In genomic region chr2:9206991-9207640, GRCh38 we compare ENCODE assay signal across 8 cellular contexts. TPM values are rescaled to one million over a fixed set of nuclear protein-coding genes. Genes with fewer than 3 reads are reported as not detected.
DNase-seq lines count a peak whose midpoint lies in the region; ATAC-seq and TF ChIP-seq lines count a peak whose summit lies in the region.

No MANE protein-coding gene starts in this region.

- intact Hi-C loops in left lung (cut with DNase I): loop anchor here in 1 of 2 donors (5.0 kb wide), 1 partner anchor 125 kb away; no protein-coding TSS in a partner anchor

- H3K4me3 ChIP-seq in Loucy (ENCODE audit: low read length, poor library complexity, severe bottlenecking): peak overlapping the region; percentile 91
- H3K4me3 ChIP-seq in cardiac fibroblast (replicated peaks in 1 of 2; ENCODE audit: low read depth in 2 of 2, low read length in 2 of 2): peak overlapping the region; percentile 84 to 89
- H3K4me3 ChIP-seq in left lung: peak overlapping the region; percentile 66 to 85

- H3K27me3 ChIP-seq in Loucy (ENCODE audit: insufficient read depth, low read length, poor library complexity, severe bottlenecking) (no peaks in the 10 kb centered on the region), left lung (peaks cover 0 to 39% of the 10 kb centered on the region in 2 donors)

- H2AFZ ChIP-seq in Loucy (ENCODE audit: low read length): peak overlapping the region; percentile 84

- no peaks in the 10 kb centered on the region for H3F3A ChIP-seq in Loucy (ENCODE audit: low read depth)

- peaks cover 21% of the 10 kb centered on the region for H4K20me1 ChIP-seq in Loucy (ENCODE audit: insufficient read depth, low read length, poor library complexity, severe bottlenecking)

- H3K9me2 ChIP-seq in Loucy (replicated peaks; ENCODE audit: low read depth, low read length): no peaks in the 10 kb centered on the region

- DNase-seq in AG08396 (ENCODE audit: low spot score) (peak; percentile 33), cardiac fibroblast (ENCODE audit: low read depth in 2 of 2) (peak in 1 of 2 donors; percentile 40), left lung (peak in 1 of 2 donors; percentile 83), substantia nigra (lab: John Stamatoyannopoulos, UW) (peak in 13 of 49 donors; percentile 20 to 60 (median 40)), mucosa of gallbladder (ENCODE audit: low spot score) (no peak), occipital lobe (lab: John Stamatoyannopoulos, UW) (no peak)

- H3K79me2 ChIP-seq in Loucy (ENCODE audit: insufficient read depth, low read length): peaks cover 46% of the 10 kb centered on the region

- peaks cover 32% of the 10 kb centered on the region for H3K4me1 ChIP-seq in Loucy (ENCODE audit: insufficient read depth, low read length, poor library complexity, severe bottlenecking)
- peaks cover 8 to 47% of the 10 kb centered on the region in 2 donors for H3K4me1 ChIP-seq in left lung

- peak overlapping the region; percentile 92 for H3K4me2 ChIP-seq in Loucy (ENCODE audit: low read depth, low read length, poor library complexity, severe bottlenecking)

- H3K27ac ChIP-seq in left lung: peak overlapping the region; percentile 81 to 84
- H3K27ac ChIP-seq in substantia nigra (ENCODE audit: low read depth, low read length, poor library complexity, severe bottlenecking): peak overlapping the region; percentile 61

- ATAC-seq in GM18907 (IDR thresholded peaks at IDR 0.05; ENCODE audit: unreplicated experiment): peak; percentile 28
- peak; percentile 23 for ATAC-seq in left lung

- H3K9me3 ChIP-seq in Loucy (ENCODE audit: insufficient read depth, low read depth, low read length) (no peaks in the 10 kb centered on the region), left lung (no peaks in the 10 kb centered on the region)

- no peak for TF ChIP-seq CTCF in Loucy (conservative IDR thresholded peaks at IDR 0.05; ENCODE audit: low read length)
- TF ChIP-seq CTCF in cardiac fibroblast (IDR thresholded peaks at IDR 0.05; ENCODE audit: low read depth, low read length): no peak
- no peak for TF ChIP-seq CTCF in left lung (IDR thresholded peaks at IDR 0.05)

- H3K9ac ChIP-seq in Loucy (ENCODE audit: low read depth, low read length, poor library complexity, severe bottlenecking): peak overlapping the region; percentile 75

- no peaks in the 10 kb centered on the region for H3K36me3 ChIP-seq in Loucy (ENCODE audit: insufficient read depth, low read length)
- no peaks in the 10 kb centered on the region for H3K36me3 ChIP-seq in left lung

RNA-seq across cellular contexts. Expression of gene ASAP2, which starts 0.5 kb away (rescaled TPM):
- total RNA-seq in left lung (10 to 100 TPM; 21.1 to 27.3 TPM), mucosa of gallbladder (44.3 TPM), occipital lobe (31.0 TPM)
